In the genomic region with DNA sequence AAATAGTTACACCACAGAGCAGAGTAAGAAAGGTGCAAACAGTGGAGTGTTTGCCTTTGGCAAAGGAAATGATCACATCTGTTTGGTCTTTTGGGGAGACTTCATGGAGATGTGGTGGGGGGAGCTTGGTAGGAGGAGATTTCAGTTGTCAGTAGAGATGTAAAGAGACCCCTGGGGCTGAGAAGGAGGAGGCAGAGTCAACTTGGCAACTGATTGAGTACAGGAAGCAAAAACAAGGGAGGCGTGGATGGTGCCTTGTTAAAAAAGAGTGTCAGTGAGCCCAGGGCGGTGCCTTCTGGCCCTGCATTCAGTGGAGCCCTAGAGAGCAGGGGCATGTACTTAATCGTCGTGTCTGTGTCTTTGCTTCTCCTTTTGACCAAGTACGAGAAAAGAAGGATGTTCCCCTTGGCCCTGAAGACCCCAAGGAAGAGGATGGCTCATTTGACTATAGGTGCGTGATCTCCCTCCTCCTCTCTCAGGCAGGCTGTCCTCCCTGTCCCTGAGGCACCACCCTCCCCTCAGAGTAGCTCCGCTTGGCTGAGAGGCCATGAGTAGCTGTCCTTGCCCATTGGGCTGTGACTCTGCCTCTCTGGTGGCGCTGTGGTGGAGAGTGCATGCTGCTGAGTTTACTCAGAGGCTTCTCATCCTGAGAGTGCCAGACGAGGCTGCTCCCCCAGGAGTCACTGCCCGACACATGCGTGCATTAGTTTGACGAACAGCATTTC, we compare ENCODE assay signal across 20 cellular contexts. TPM values are rescaled to one million over a fixed set of nuclear protein-coding genes. Genes with fewer than 3 reads are reported as not detected.
DNase-seq lines count a peak whose midpoint lies in the region; ATAC-seq and TF ChIP-seq lines count a peak whose summit lies in the region.
"Had no signal": no experiment of that assay in that cellular context is flagged by ENCODE, and none has a peak within 500 bp of the region (broad histone marks: within the 10 kb centered on the region; RNA-seq: fewer than 3 reads in every experiment).

No MANE protein-coding gene starts in this region.

- H3K36me3 ChIP-seq in neural progenitor cell (no peaks in the 10 kb centered on the region), psoas muscle (ENCODE audit: insufficient read depth in 1 of 2, low read depth in 1 of 2) (no peaks in the 10 kb centered on the region)

- no peak overlapping the region for H3K4me3 Mint-ChIP-seq in WTC11
- no peak overlapping the region for H3K4me3 Mint-ChIP-seq in neural progenitor cell
- H3K4me3 Mint-ChIP-seq: activated CD4-positive, alpha-beta T cell treated with anti-CD3 and anti-CD28 coated beads for 36 hours had no signal

- no peaks in the 10 kb centered on the region for H4K20me1 ChIP-seq in neural progenitor cell (ENCODE audit: low read depth)

- H3K4me1 ChIP-seq in neural progenitor cell (peaks cover 29% of the 10 kb centered on the region), foreskin keratinocyte (no peaks in the 10 kb centered on the region), psoas muscle (no peaks in the 10 kb centered on the region)

- intact Hi-C loops in psoas muscle (cut with DNase I): no loop called here

- H3K9me3 Mint-ChIP-seq in WTC11 (no peaks in the 10 kb centered on the region), neural progenitor cell (peaks cover under 1% of the 10 kb centered on the region)

- 72 to 79% (median 76%) methylated on average over 12 of the region's 12 CpGs for WGBS in psoas muscle, 3 donors

- H3K27me3 Mint-ChIP-seq in WTC11 (ENCODE audit: low read depth) (no peaks in the 10 kb centered on the region; the same call in 1 of the 2 replicates), neural progenitor cell (ENCODE audit: insufficient read depth, low read depth) (peaks cover 14% of the 10 kb centered on the region)
- H3K27me3 Mint-ChIP-seq: activated CD4-positive, alpha-beta T cell treated with anti-CD3 and anti-CD28 coated beads for 36 hours had no signal

- no peaks in the 10 kb centered on the region for H3K36me3 Mint-ChIP-seq in WTC11
- no peaks in the 10 kb centered on the region for H3K36me3 Mint-ChIP-seq in neural progenitor cell

- 0 out of 2 replicates have a peak overlapping the region, but pooled peaks have one; percentile 12 for H3K27ac Mint-ChIP-seq in WTC11
- H3K27ac Mint-ChIP-seq in neural progenitor cell: peak overlapping the region; percentile 78
- H3K27ac Mint-ChIP-seq: activated CD4-positive, alpha-beta T cell treated with anti-CD3 and anti-CD28 coated beads for 36 hours had no signal

- H3K9me3 ChIP-seq in neural progenitor cell (ENCODE audit: low read depth): no peaks in the 10 kb centered on the region
- no peaks in the 10 kb centered on the region for H3K9me3 ChIP-seq in psoas muscle
- H3K9me3 ChIP-seq: mucosa of descending colon had no signal

- H3K27me3 ChIP-seq in neural progenitor cell (no peaks in the 10 kb centered on the region), foreskin keratinocyte (peaks cover 34% of the 10 kb centered on the region), psoas muscle (ENCODE audit: insufficient read depth in 3 of 3, low read length in 2 of 3) (no peaks in the 10 kb centered on the region)

- CTCF ChIA-PET in WTC11 (lab: Charles Lee): interaction anchor here (0.6 to 5.0 kb wide), 5 partner anchors 17 to 1141 kb away, joined by 3 to 53 read pairs (median 4); no protein-coding TSS in a partner anchor

- no peak overlapping the region for H3K4me2 ChIP-seq in neural progenitor cell

- peaks cover 29% of the 10 kb centered on the region for H3F3A ChIP-seq in neural progenitor cell (ENCODE audit: low read depth)

- TF ChIP-seq CTCF in C4-2B (conservative IDR thresholded peaks at IDR 0.05): no peak
- no peak for TF ChIP-seq CTCF in WTC11 (IDR thresholded peaks at IDR 0.05)
- TF ChIP-seq CTCF in neural progenitor cell (IDR thresholded peaks at IDR 0.05): no peak
- TF ChIP-seq CTCF in foreskin keratinocyte (conservative IDR thresholded peaks at IDR 0.05): no peak
- no peak for TF ChIP-seq CTCF in psoas muscle (IDR thresholded peaks at IDR 0.05)

- DNase-seq in HT1080 (ENCODE audit: low read depth) (peak; percentile 1), WTC11 (ENCODE audit: low spot score) (no peak), neural progenitor cell (ENCODE audit: low spot score) (no peak), foreskin keratinocyte (no peak), psoas muscle (no peak)
- no peak for DNase-seq in activated CD4-positive, alpha-beta T cell treated with anti-CD3 and anti-CD28 coated beads, Interleukin-2, amount 50 U/mL, for 1 hour
- DNase-seq: activated CD4-positive, alpha-beta T cell treated with anti-CD3 and anti-CD28 coated beads for 36 hours; activated gamma-delta T cell; amniotic stem cell; foreskin fibroblast; KBM-7; mucosa of descending colon; NCI-H1048; NCI-H526 treated with DMSO at 0.1 percent for 48 hours; occipital lobe; stimulated activated CD4-positive, alpha-beta T cell treated with anti-CD3 and anti-CD28 coated beads, Interleukin-2, amount 100 ng/mL, for 24 hours had no signal

- POLR2A ChIA-PET in WTC11 (lab: Charles Lee): interaction anchor here (0.7 kb wide), 1 partner anchor 10 kb away, joined by 4 read pairs; no protein-coding TSS in a partner anchor

- H3K9ac ChIP-seq in neural progenitor cell: no peak overlapping the region

- H3K4me3 ChIP-seq in neural progenitor cell (no peak overlapping the region), psoas muscle (no peak overlapping the region)
- H3K4me3 ChIP-seq: mucosa of descending colon had no signal

- no peak overlapping the region for H2AFZ ChIP-seq in neural progenitor cell (replicated peaks)

- H3K79me2 ChIP-seq in neural progenitor cell (ENCODE audit: low read depth): no peaks in the 10 kb centered on the region

- H3K27ac ChIP-seq in C4-2B: peak overlapping the region; percentile 49; the same call in 1 of the 2 replicates
- H3K27ac ChIP-seq in neural progenitor cell: no peak overlapping the region
- no peak overlapping the region for H3K27ac ChIP-seq in foreskin keratinocyte
- no peak overlapping the region for H3K27ac ChIP-seq in psoas muscle
- H3K27ac ChIP-seq: HL-60 had no signal

- H3K4me1 Mint-ChIP-seq in WTC11: peaks cover 33% of the 10 kb centered on the region
- H3K4me1 Mint-ChIP-seq in neural progenitor cell: peaks cover 53% of the 10 kb centered on the region
- H3K4me1 Mint-ChIP-seq: activated CD4-positive, alpha-beta T cell treated with anti-CD3 and anti-CD28 coated beads for 36 hours had no signal

- peak; percentile 36 for ATAC-seq in WTC11
- ATAC-seq in foreskin keratinocyte: no peak
- no peak for ATAC-seq in psoas muscle
- ATAC-seq: activated CD4-positive, alpha-beta T cell treated with anti-CD3 and anti-CD28 coated beads for 36 hours; Panc1; SK-N-SH treated with all-trans-retinoic acid at 6 μM for 48 hours had no signal

TF ChIP-seq in WTC11, 78 proteins besides CTCF, POLR2A, EP300 and RAD21:
- peak; percentile 90 for TF ChIP-seq ZNF263 (CRISPR knock-in tag; IDR thresholded peaks at IDR 0.05; ENCODE audit: low read depth)
- TF ChIP-seq MXD4 (CRISPR knock-in tag; IDR thresholded peaks at IDR 0.05; ENCODE audit: borderline replicate concordance): no peak

RNA-seq across cellular contexts. Expression of a gene that starts 30.4 kb away (rescaled TPM):
- total RNA-seq in HT1080 (2014; rRNA removed; shearing (Covaris generic)): not detected in 2 replicates
- not detected in 2 replicates for polyA plus RNA-seq in HT1080 (2015; cell fraction: cytosol; rRNA removed)
- not detected in 2 replicates for polyA plus RNA-seq in HT1080 (2015; cell fraction: nucleus; rRNA removed)
- 0.89 to 1.3 TPM (median 1.2 TPM) in 3 replicates for total RNA-seq in WTC11 (2021)
- total RNA-seq in neural progenitor cell (ENCODE audit: low replicate concordance): 8.4 and 12.8 TPM in 2 replicates
- not detected in 2 replicates for total RNA-seq in foreskin keratinocyte
- not detected in 2 replicates for polyA plus RNA-seq in foreskin keratinocyte
- under 1 TPM in 1 of 4 donors, not detected in 3; 0.06 TPM for total RNA-seq in psoas muscle
- polyA plus RNA-seq in psoas muscle: under 1 TPM in 2 of 3 donors, not detected in 1; 0.01 to 0.05 TPM
- total RNA-seq: activated CD4-positive, alpha-beta T cell treated with anti-CD3 and anti-CD28 coated beads for 36 hours had no signal
